ENCODE assay signal across 1 cellular context in the genomic region with DNA sequence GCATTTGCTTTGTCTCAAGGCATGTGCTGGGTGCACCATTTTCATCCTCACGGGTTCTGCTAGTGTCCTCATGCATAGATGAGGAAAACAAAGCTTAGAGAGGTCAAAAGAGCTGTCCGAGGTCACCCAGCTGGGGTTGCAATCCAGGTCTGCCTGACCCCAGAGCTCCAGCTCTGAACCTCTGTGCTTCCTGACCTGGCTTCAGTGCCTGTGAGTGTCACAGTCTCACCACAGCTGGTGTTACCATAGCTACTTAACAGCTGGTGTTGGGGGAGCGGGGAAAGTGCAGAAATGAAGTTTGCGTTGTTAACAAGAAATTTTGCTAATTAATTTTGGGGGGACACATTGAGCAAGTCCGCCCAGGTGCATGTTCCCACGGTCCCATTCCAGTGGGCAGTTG.
TF ChIP-seq lines count a peak whose summit lies in the region.

No MANE protein-coding gene starts in this region.

TF ChIP-seq in GM23338, 12 proteins besides CTCF, POLR2A, EP300 and RAD21 (continued from another document):
- no peak for TF ChIP-seq CREB1 (CRISPR knock-in tag; IDR thresholded peaks at IDR 0.05; ENCODE audit: low read depth)
